Comparison of ENCODE assay signal across 13 cellular contexts in genomic region chr1:33388989-33389771, GRCh38. TPM values are rescaled to one million over a fixed set of nuclear protein-coding genes. Genes with fewer than 3 reads are reported as not detected.
DNase-seq lines count a peak whose midpoint lies in the region; ATAC-seq, FAIRE-seq and TF ChIP-seq lines count a peak whose summit lies in the region.
"Had no signal": no experiment of that assay in that cellular context is flagged by ENCODE, and none has a peak within 500 bp of the region (broad histone marks: within the 10 kb centered on the region; RNA-seq: fewer than 3 reads in every experiment).

No MANE protein-coding gene starts in this region.

- H2BK120ac ChIP-seq in mesendoderm (ENCODE audit: low read depth, low read length) = no peak overlapping the region

- DNase-seq in EH (ENCODE audit: low read depth) (peak; percentile 95), astrocyte of the spinal cord (ENCODE audit: low read depth, low spot score) (peak; percentile 80), heart right ventricle (peak in 1 of 2 donors; percentile 35), retina (peak; percentile 62), H54 (ENCODE audit: insufficient read length, low spot score) (no peak), mesendoderm (no peak)
- DNase-seq: C1 segment of cervical spinal cord, naive B cell, NCI-H226, SHP77 had no signal

- intact Hi-C loops in heart right ventricle (cut with DNase I) = loop anchor here in 2 of 10 donors (5.0 to 10.0 kb wide), 2 partner anchors 38 to 46 kb away; partner anchors contain the start of gene PHC2 (in 1 of the 2)

- no peak overlapping the region for H3K4ac ChIP-seq in mesendoderm (ENCODE audit: low read depth, low read length)

- H2BK5ac ChIP-seq in mesendoderm (ENCODE audit: low read length) = no peak overlapping the region

- H2AK5ac ChIP-seq in mesendoderm (ENCODE audit: low read length) = no peak overlapping the region

- H3K18ac ChIP-seq in mesendoderm (ENCODE audit: low read length) = no peak overlapping the region

- H3K36me3 ChIP-seq in heart right ventricle (no peaks in the 10 kb centered on the region), mesendoderm (ENCODE audit: control insufficient read depth, insufficient read depth, low read length) (no peaks in the 10 kb centered on the region)

- no peak overlapping the region for H3K23ac ChIP-seq in mesendoderm (ENCODE audit: low read length)

- in situ Hi-C loops in astrocyte of the spinal cord (cut with HindIII; ENCODE audit: low sequenced_read_pairs) = no loop called here

- H3K79me2 ChIP-seq in mesendoderm (ENCODE audit: control insufficient read depth, insufficient read depth, low read length) = no peaks in the 10 kb centered on the region

- no peak overlapping the region for H2BK15ac ChIP-seq in mesendoderm (replicated peaks; ENCODE audit: low read depth)

- H3K4me1 ChIP-seq in heart right ventricle (peaks cover 12 to 77% (median 35%) of the 10 kb centered on the region in 9 donors), mesendoderm (ENCODE audit: control insufficient read depth, low read depth, low read length) (peaks cover 9% of the 10 kb centered on the region)

- H3K4me3 ChIP-seq in astrocyte of the spinal cord (ENCODE audit: low read depth, low read length) = no peak overlapping the region
- H3K4me3 ChIP-seq in heart right ventricle = no peak overlapping the region
- no peak overlapping the region for H3K4me3 ChIP-seq in mesendoderm (ENCODE audit: low read length)

- TF ChIP-seq CTCF in astrocyte of the spinal cord (IDR thresholded peaks at IDR 0.05; ENCODE audit: low read depth, low read length) (no peak), heart right ventricle (IDR thresholded peaks at IDR 0.05) (no peak)

- peak in 7 of 8 donors; percentile 50 to 70 (median 61) for ATAC-seq in heart right ventricle
- no peak for ATAC-seq in GM21717 (IDR thresholded peaks at IDR 0.05; ENCODE audit: unreplicated experiment)
- ATAC-seq in HG02678 (IDR thresholded peaks at IDR 0.05; ENCODE audit: unreplicated experiment) = no peak

- no peak overlapping the region for H3K4me2 ChIP-seq in mesendoderm (ENCODE audit: low read length)
- H3K4me2 ChIP-seq: KMS-11 had no signal

- H3K9ac ChIP-seq in mesendoderm (ENCODE audit: low read length) = no peak overlapping the region
- H3K9ac ChIP-seq: KMS-11 had no signal

- H3K56ac ChIP-seq in mesendoderm (ENCODE audit: low read length) = no peak overlapping the region

- peak overlapping the region in 8 of 10 donors; percentile 5 to 83 (median 62) for H3K27ac ChIP-seq in heart right ventricle
- no peak overlapping the region for H3K27ac ChIP-seq in mesendoderm (ENCODE audit: low read depth, low read length)
- H3K27ac ChIP-seq: KMS-11 had no signal

- H3K27me3 ChIP-seq in heart right ventricle = no peaks in the 10 kb centered on the region
- no peaks in the 10 kb centered on the region for H3K27me3 ChIP-seq in mesendoderm (ENCODE audit: insufficient read depth, low read length, poor library complexity)

- no peak overlapping the region for H4K8ac ChIP-seq in mesendoderm (ENCODE audit: low read depth, low read length)

- no peaks in the 10 kb centered on the region for H3K79me1 ChIP-seq in mesendoderm (ENCODE audit: low read length)

- 58 to 61% methylated on average over 8 of the region's 8 CpGs for WGBS in heart right ventricle, 2 donors
- WGBS in mesendoderm (ENCODE audit: extremely low coverage, insufficient coverage, low lambda C conversion rate) = no CpG with 5 or more reads among the region's 8 CpGs

- no peak for TF ChIP-seq POLR2A in H54 (IDR thresholded peaks at IDR 0.05; ENCODE audit: low read depth, low read length)

- no peak overlapping the region for H4K5ac ChIP-seq in mesendoderm (ENCODE audit: low read length)

- no peaks in the 10 kb centered on the region for H3K9me3 ChIP-seq in heart right ventricle

- FAIRE-seq in H54 (lab: Jason Lieb, UNC) = no peak

RNA-seq across cellular contexts. Expression of gene PHC2, which starts 41.7 kb away (rescaled TPM):
- 100 to 1,000 TPM in 5 of 10 donors, 10 to 100 TPM in 5; 96.7 to 136 (median 102) TPM for total RNA-seq in heart right ventricle
- 10 to 100 TPM; 81.2 to 95.4 TPM for polyA plus RNA-seq in heart right ventricle
- polyA plus RNA-seq in mesendoderm (2013, experiment 1 of 2) = 4.1 TPM
- 4.4 TPM for polyA plus RNA-seq in mesendoderm (2013, experiment 2 of 2)

Comparison
In these comparisons a context has a peak if more than half of its experiments do, and no peak if none do; other contexts are left out.
1. DNase-seq: peak in EH (single experiment), astrocyte of the spinal cord (single experiment) and retina (single experiment); none in H54 (single experiment) and mesendoderm (single experiment).
2. ATAC-seq: peak in heart right ventricle (7 of 8); none in GM21717 (single experiment) and HG02678 (single experiment).